ENCODE assay signal across 28 cellular contexts in genomic region chr19:18427080-18427751, GRCh38. TPM values are rescaled to one million over a fixed set of nuclear protein-coding genes. Genes with fewer than 3 reads are reported as not detected.
A peak's percentile ranks its signal among the peaks of the same experiment; 100 is the strongest.
DNase-seq lines count a peak whose midpoint lies in the region; ATAC-seq and TF ChIP-seq lines count a peak whose summit lies in the region.
"Had no signal": no experiment of that assay in that cellular context is flagged by ENCODE, and none has a peak within 500 bp of the region (broad histone marks: within the 10 kb centered on the region; RNA-seq: fewer than 3 reads in every experiment).

No MANE protein-coding gene starts in this region.

- no peak overlapping the region for H3K4me3 Mint-ChIP-seq in T-helper 2 cell treated with Interferon-gamma antibody and Interleukin-4, amounts not matched to agents 5 μg/mL and 100 μg/mL, for 36 hours
- no peak overlapping the region for H3K4me3 Mint-ChIP-seq in HFFc6
- H3K4me3 Mint-ChIP-seq in effector memory CD8-positive, alpha-beta T cell = peak overlapping the region; percentile 10 to 38
- H3K4me3 Mint-ChIP-seq: activated naive CD4-positive, alpha-beta T cell treated with anti-CD3 and anti-CD28 coated beads, Interleukin-2, amount 10 ng/mL, durations not matched to agents 7 days and 5 days; activated T-cell treated with anti-CD3 and anti-CD28 coated beads, Interleukin-2, amount 50 U/mL, for 72 hours; dendritic cell treated with granulocyte-macrophage colony-stimulating factor and Interleukin-4, amounts not matched to agents 40 ng/mL and 50 ng/mL, for 4 days; H9; neural progenitor cell; stimulated activated naive CD8-positive, alpha-beta T cell treated with anti-CD3 and anti-CD28 coated beads, Interleukin-15, Interleukin-2, amounts not matched to agents 100 ng/mL and 50 ng/mL, for 24 hours; type B pancreatic cell had no signal

- peaks cover 0 to under 1% (median 0%) of the 10 kb centered on the region in 3 donors for H3K27me3 ChIP-seq in sigmoid colon
- H3K27me3 ChIP-seq: cardiac muscle cell, heart right ventricle, neural progenitor cell had no signal

- H3K36me3 ChIP-seq in sigmoid colon = no peaks in the 10 kb centered on the region
- H3K36me3 ChIP-seq: cardiac muscle cell, neural progenitor cell had no signal

- peaks cover 29% of the 10 kb centered on the region for H3K4me1 Mint-ChIP-seq in T-helper 2 cell treated with Interferon-gamma antibody and Interleukin-4, amounts not matched to agents 5 μg/mL and 100 μg/mL, for 36 hours (ENCODE audit: low read depth)
- H3K4me1 Mint-ChIP-seq in HFFc6 (ENCODE audit: low read depth) = peaks cover 34% of the 10 kb centered on the region
- H3K4me1 Mint-ChIP-seq in effector memory CD8-positive, alpha-beta T cell (ENCODE audit: low read depth in 2 of 2) = peaks cover 41 to 51% of the 10 kb centered on the region in 2 donors

- no peaks in the 10 kb centered on the region for H3K27me3 Mint-ChIP-seq in T-helper 2 cell treated with Interferon-gamma antibody and Interleukin-4, amounts not matched to agents 5 μg/mL and 100 μg/mL, for 36 hours (ENCODE audit: low read depth)
- peaks cover 2% of the 10 kb centered on the region for H3K27me3 Mint-ChIP-seq in HFFc6 (ENCODE audit: insufficient read depth)
- no peaks in the 10 kb centered on the region for H3K27me3 Mint-ChIP-seq in effector memory CD8-positive, alpha-beta T cell
- H3K27me3 Mint-ChIP-seq: activated naive CD4-positive, alpha-beta T cell treated with anti-CD3 and anti-CD28 coated beads, Interleukin-2, amount 10 ng/mL, durations not matched to agents 7 days and 5 days; stimulated activated naive CD8-positive, alpha-beta T cell treated with anti-CD3 and anti-CD28 coated beads, Interleukin-15, Interleukin-2, amounts not matched to agents 100 ng/mL and 50 ng/mL, for 24 hours; type B pancreatic cell had no signal

- peaks cover 4 to 67% (median 46%) of the 10 kb centered on the region in 4 donors for H3K4me1 ChIP-seq in sigmoid colon

- TF ChIP-seq CTCF in HFFc6 (IDR thresholded peaks at IDR 0.05) = no peak
- no peak for TF ChIP-seq CTCF in sigmoid colon (IDR thresholded peaks at IDR 0.05)
- no peak for TF ChIP-seq CTCF in omental fat pad (IDR thresholded peaks at IDR 0.05)

- DNase-seq in T-helper 2 cell treated with Interferon-gamma antibody and Interleukin-4, amounts not matched to agents 5 μg/mL and 100 μg/mL, for 36 hours (ENCODE audit: low spot score) = no peak
- DNase-seq in T-helper 2 cell (no peak), HFFc6 (no peak), sigmoid colon (peak; percentile 68), SW 1271 (lab: John Stamatoyannopoulos, UW) (no peak), omental fat pad (ENCODE audit: low spot score) (no peak)
- no peak for DNase-seq in effector memory CD8-positive, alpha-beta T cell
- DNase-seq: 8988T; activated CD4-positive, CD25-positive, alpha-beta regulatory T cell; activated naive CD4-positive, alpha-beta T cell treated with anti-CD3 and anti-CD28 coated beads, Interleukin-2, amount 10 ng/mL, durations not matched to agents 7 days and 5 days; activated T-cell treated with anti-CD3 and anti-CD28 coated beads, Interleukin-2, amount 50 U/mL, for 72 hours; H9; heart right ventricle; NCI-H146; NCI-H524; stimulated activated CD4-positive, alpha-beta T cell treated with anti-CD3 and anti-CD28 coated beads, Interleukin-4, amount 100 ng/mL, for 1 hour; T-helper 9 cell had no signal

- no peak overlapping the region for H3K4me3 ChIP-seq in sigmoid colon
- H3K4me3 ChIP-seq: cardiac muscle cell, left lung, neural progenitor cell, SK-N-MC had no signal

- no peak for ATAC-seq in effector memory CD8-positive, alpha-beta T cell (replicated peaks)
- no peak for ATAC-seq in HG03571 (IDR thresholded peaks at IDR 0.05; ENCODE audit: unreplicated experiment)
- ATAC-seq in omental fat pad (ENCODE audit: low FRiP score) = no peak
- ATAC-seq: activated T-cell treated with anti-CD3 and anti-CD28 coated beads, Interleukin-2, amount 50 U/mL, for 72 hours; left lung had no signal

- no peaks in the 10 kb centered on the region for H3K9me3 ChIP-seq in sigmoid colon
- H3K9me3 ChIP-seq: heart right ventricle, left lung had no signal

- peak overlapping the region in 3 of 4 donors; percentile 65 to 82 (median 67) for H3K27ac ChIP-seq in sigmoid colon
- H3K27ac ChIP-seq: neural progenitor cell had no signal

- peak overlapping the region; percentile 45 for H3K27ac Mint-ChIP-seq in T-helper 2 cell treated with Interferon-gamma antibody and Interleukin-4, amounts not matched to agents 5 μg/mL and 100 μg/mL, for 36 hours
- peak overlapping the region; percentile 90; the same call in 1 of the 2 replicates for H3K27ac Mint-ChIP-seq in HFFc6
- peak overlapping the region; percentile 92 to 95 for H3K27ac Mint-ChIP-seq in effector memory CD8-positive, alpha-beta T cell
- H3K27ac Mint-ChIP-seq: activated naive CD4-positive, alpha-beta T cell treated with anti-CD3 and anti-CD28 coated beads, Interleukin-2, amount 10 ng/mL, durations not matched to agents 7 days and 5 days; activated T-cell treated with anti-CD3 and anti-CD28 coated beads, Interleukin-2, amount 50 U/mL, for 72 hours; H9; neural progenitor cell; stimulated activated naive CD8-positive, alpha-beta T cell treated with anti-CD3 and anti-CD28 coated beads, Interleukin-15, Interleukin-2, amounts not matched to agents 100 ng/mL and 50 ng/mL, for 24 hours; type B pancreatic cell had no signal

- H3K9me3 Mint-ChIP-seq in T-helper 2 cell treated with Interferon-gamma antibody and Interleukin-4, amounts not matched to agents 5 μg/mL and 100 μg/mL, for 36 hours = no peaks in the 10 kb centered on the region
- no peaks in the 10 kb centered on the region for H3K9me3 Mint-ChIP-seq in HFFc6
- no peaks in the 10 kb centered on the region for H3K9me3 Mint-ChIP-seq in effector memory CD8-positive, alpha-beta T cell
- H3K9me3 Mint-ChIP-seq: activated naive CD4-positive, alpha-beta T cell treated with anti-CD3 and anti-CD28 coated beads, Interleukin-2, amount 10 ng/mL, durations not matched to agents 7 days and 5 days; activated T-cell treated with anti-CD3 and anti-CD28 coated beads, Interleukin-2, amount 50 U/mL, for 72 hours; dendritic cell treated with granulocyte-macrophage colony-stimulating factor and Interleukin-4, amounts not matched to agents 40 ng/mL and 50 ng/mL, for 4 days; H9; neural progenitor cell; stimulated activated naive CD8-positive, alpha-beta T cell treated with anti-CD3 and anti-CD28 coated beads, Interleukin-15, Interleukin-2, amounts not matched to agents 100 ng/mL and 50 ng/mL, for 24 hours; type B pancreatic cell had no signal

- WGBS in sigmoid colon, 2 donors = 81 to 82% methylated on average over 16 of the region's 16 CpGs

- no peak for TF ChIP-seq POLR2A in sigmoid colon (IDR thresholded peaks at IDR 0.05)

- no peak for TF ChIP-seq EP300 in sigmoid colon (IDR thresholded peaks at IDR 0.05)

- peaks cover 18% of the 10 kb centered on the region for H3K36me3 Mint-ChIP-seq in T-helper 2 cell treated with Interferon-gamma antibody and Interleukin-4, amounts not matched to agents 5 μg/mL and 100 μg/mL, for 36 hours (ENCODE audit: low read depth)
- no peaks in the 10 kb centered on the region for H3K36me3 Mint-ChIP-seq in HFFc6 (ENCODE audit: low read depth)
- peaks cover 58% of the 10 kb centered on the region for H3K36me3 Mint-ChIP-seq in effector memory CD8-positive, alpha-beta T cell (ENCODE audit: insufficient read depth)
- H3K36me3 Mint-ChIP-seq: type B pancreatic cell had no signal

- intact Hi-C loops in sigmoid colon (cut with DNase I) = no loop called here

RNA-seq across cellular contexts. Expression of gene SSBP4, which starts 8.0 kb away (rescaled TPM):
- total RNA-seq in HFFc6 (2021; fragmentation: NEBNext Ultra II Directional; extraction: Animal tissue kit (Norgen Biotek cat#: 25700)) = 10 to 100 TPM; 76.4 to 84.3 (median 80.4) TPM
- total RNA-seq in sigmoid colon (10 to 100 TPM; 52.4 to 71.4 (median 58.0) TPM), omental fat pad (10 to 100 TPM; 29.9 to 62.9 (median 43.7) TPM)
- 10 to 100 TPM; 13.9 to 51.4 (median 32.4) TPM for polyA plus RNA-seq in sigmoid colon

RNA-seq across cellular contexts. Expression of gene ISYNA1, which starts 10.7 kb away (rescaled TPM):
- 1 to 10 TPM; 2.3 to 3.7 (median 3.2) TPM for total RNA-seq in HFFc6 (2021; fragmentation: NEBNext Ultra II Directional; extraction: Animal tissue kit (Norgen Biotek cat#: 25700))
- total RNA-seq in sigmoid colon (10 to 100 TPM in 3 of 4 donors, 1 to 10 TPM in 1; 9.1 to 12.8 (median 11.5) TPM), omental fat pad (10 to 100 TPM; 20.0 to 36.7 (median 29.8) TPM)
- 10 to 100 TPM in 1 of 3 donors, 1 to 10 TPM in 2; 3.7 to 18.7 (median 4.2) TPM for polyA plus RNA-seq in sigmoid colon

RNA-seq across cellular contexts. Expression of gene LRRC25, which starts 29.8 kb away (rescaled TPM):
- not detected for total RNA-seq in HFFc6 (2021; fragmentation: NEBNext Ultra II Directional; extraction: Animal tissue kit (Norgen Biotek cat#: 25700))
- total RNA-seq in sigmoid colon (10 to 100 TPM in 1 of 4 donors, 1 to 10 TPM in 3; 2.2 to 13.3 (median 9.0) TPM), omental fat pad (10 to 100 TPM; 11.8 to 37.2 (median 28.8) TPM)
- polyA plus RNA-seq in sigmoid colon = 10 to 100 TPM in 1 of 3 donors, 1 to 10 TPM in 2; 4.2 to 10.9 (median 6.0) TPM
- total RNA-seq: activated T-cell treated with anti-CD3 and anti-CD28 coated beads, Interleukin-2, amount 50 U/mL, for 72 hours; cardiac muscle cell; G401; H9; HT-29; RPMI7951 had no signal
- polyA plus RNA-seq: cardiac muscle cell had no signal

RNA-seq across cellular contexts. Expression of gene GDF15, which starts 41.3 kb away (rescaled TPM):
- 10 to 100 TPM; 21.3 to 36.9 (median 24.9) TPM for total RNA-seq in HFFc6 (2021; fragmentation: NEBNext Ultra II Directional; extraction: Animal tissue kit (Norgen Biotek cat#: 25700))
- total RNA-seq in sigmoid colon (1 to 10 TPM; 1.1 to 7.9 (median 3.9) TPM), omental fat pad (1 to 10 TPM; 1.9 to 4.6 (median 3.0) TPM)
- 10 to 100 TPM in 2 of 3 donors, 1 to 10 TPM in 1; 7.2 to 79.7 (median 24.5) TPM for polyA plus RNA-seq in sigmoid colon

Comparison
In these comparisons a context has a peak if more than half of its experiments do, and no peak if none do; other contexts are left out.
1. H3K4me3 Mint-ChIP-seq: peak in effector memory CD8-positive, alpha-beta T cell (2 of 2); none in T-helper 2 cell treated with Interferon-gamma antibody and Interleukin-4, amounts not matched to agents 5 μg/mL and 100 μg/mL, for 36 hours (single experiment) and HFFc6 (single experiment).
2. Peak in every context shown above with its lines, with median percentiles within 50 percentile points of each other: H3K27ac Mint-ChIP-seq.